Comparison of ENCODE assay signal across 8 cellular contexts in the genomic region with DNA sequence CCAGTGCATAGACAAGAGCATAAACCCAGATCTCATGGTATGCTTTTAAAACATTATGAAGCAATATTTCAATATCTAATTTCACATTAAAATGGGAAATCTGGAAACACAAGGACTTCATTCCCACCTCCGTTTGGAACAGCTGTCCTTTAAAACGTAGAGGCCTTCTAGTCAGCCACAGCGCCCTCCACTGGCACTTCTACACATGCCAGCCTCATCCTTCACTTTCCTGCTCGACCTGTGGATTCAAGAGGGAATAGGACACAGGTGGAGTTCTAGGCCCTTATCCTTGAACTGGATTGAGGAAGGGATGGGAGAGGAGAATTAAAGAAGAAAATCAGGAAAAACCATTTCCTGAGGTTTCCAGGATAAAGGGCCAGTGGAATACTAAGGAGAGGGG.
A peak's percentile ranks its signal among the peaks of the same experiment; 100 is the strongest.
DNase-seq lines count a peak whose midpoint lies in the region; ATAC-seq and TF ChIP-seq lines count a peak whose summit lies in the region.

No MANE protein-coding gene starts in this region.

- H3K4me1 ChIP-seq in suprapubic skin = peaks cover 4% of the 10 kb centered on the region

- TF ChIP-seq CTCF in 22Rv1 (IDR thresholded peaks at IDR 0.05) (peak; percentile 61), SU-DHL-6 (IDR thresholded peaks at IDR 0.05; ENCODE audit: insufficient read depth, low read length, poor library complexity, severe bottlenecking) (peak; percentile 41), suprapubic skin (IDR thresholded peaks at IDR 0.05) (peak in 1 of 2 donors; percentile 13)

- DNase-seq in Daoy (ENCODE audit: low read depth) (peak; percentile 27), germinal center (ENCODE audit: low spot score) (peak; percentile 9), suprapubic skin (ENCODE audit: low spot score in 2 of 2) (no peak), T1000 (lab: John Stamatoyannopoulos, UW) (no peak)
- no peak for DNase-seq in stimulated activated CD4-positive, alpha-beta T cell treated with anti-CD3 and anti-CD28 coated beads, Interleukin-2, amount 100 ng/mL, for 24 hours

- no peaks in the 10 kb centered on the region for H3F3A ChIP-seq in SU-DHL-6 (ENCODE audit: insufficient read depth)

- H2AFZ ChIP-seq in SU-DHL-6 (ENCODE audit: low read depth, low read length, severe bottlenecking) = no peak overlapping the region

- H3K27ac ChIP-seq in 22Rv1 (no peak overlapping the region), SU-DHL-6 (ENCODE audit: low read depth, low read length) (no peak overlapping the region), suprapubic skin (no peak overlapping the region)

- 65% methylated on average over 4 of the region's 4 CpGs for WGBS in suprapubic skin

- no peak for TF ChIP-seq POLR2A in suprapubic skin (IDR thresholded peaks at IDR 0.05)

- H3K9me2 ChIP-seq in SU-DHL-6 (replicated peaks; ENCODE audit: insufficient read depth, low read length) = no peaks in the 10 kb centered on the region

- H3K4me2 ChIP-seq in SU-DHL-6 (ENCODE audit: low read depth, low read length, poor library complexity, severe bottlenecking) = no peak overlapping the region

- ATAC-seq in GM19351 (IDR thresholded peaks at IDR 0.05; ENCODE audit: unreplicated experiment) = no peak

- H3K79me2 ChIP-seq in SU-DHL-6 (ENCODE audit: insufficient read depth, low read length) = no peaks in the 10 kb centered on the region

- TF ChIP-seq EP300 in suprapubic skin (IDR thresholded peaks at IDR 0.05) = no peak

- H3K9ac ChIP-seq in SU-DHL-6 (ENCODE audit: low read length) = no peak overlapping the region

- H3K27me3 ChIP-seq in SU-DHL-6 (ENCODE audit: low read length) = no peaks in the 10 kb centered on the region
- H3K27me3 ChIP-seq in suprapubic skin = no peaks in the 10 kb centered on the region

- H3K36me3 ChIP-seq in SU-DHL-6 (ENCODE audit: low read length) (no peaks in the 10 kb centered on the region), suprapubic skin (no peaks in the 10 kb centered on the region)

- H3K4me3 ChIP-seq in SU-DHL-6 (ENCODE audit: insufficient read depth, low read length, poor library complexity, severe bottlenecking) (no peak overlapping the region), suprapubic skin (no peak overlapping the region)

- H4K20me1 ChIP-seq in SU-DHL-6 (ENCODE audit: low read depth, low read length) = no peaks in the 10 kb centered on the region

- H3K9me3 ChIP-seq in SU-DHL-6 (ENCODE audit: insufficient read depth, low read length) (no peaks in the 10 kb centered on the region), suprapubic skin (no peaks in the 10 kb centered on the region)

Comparison
In these comparisons a context has a peak if more than half of its experiments do, and no peak if none do; other contexts are left out.
1. DNase-seq: peak in Daoy (single experiment) and germinal center (single experiment); none in stimulated activated CD4-positive, alpha-beta T cell treated with anti-CD3 and anti-CD28 coated beads, Interleukin-2, amount 100 ng/mL, for 24 hours (0 of 2), suprapubic skin (0 of 2) and T1000 (single experiment).